26 cellular contexts compared by ENCODE assay signal in the genomic region with DNA sequence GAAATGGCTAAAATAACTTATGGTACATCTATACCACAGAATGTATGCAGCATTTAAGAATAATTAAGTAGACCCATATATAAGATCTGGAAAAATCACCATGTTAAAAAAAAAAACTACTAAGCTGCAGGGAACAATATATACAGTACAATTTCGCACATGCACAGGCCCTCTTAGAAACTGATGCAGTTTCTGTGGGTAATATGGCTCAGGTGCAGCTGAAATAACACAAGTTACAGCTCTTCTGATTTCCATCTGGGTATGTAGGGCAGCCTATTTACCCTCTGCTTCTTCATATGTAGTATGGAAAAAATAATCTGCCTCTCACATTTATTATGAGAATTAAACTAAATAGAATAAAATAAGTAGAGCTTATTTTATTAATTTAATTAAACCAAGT.
"Had no signal": no experiment of that assay in that cellular context is flagged by ENCODE, and none has a peak within 500 bp of the region (broad histone marks: within the 10 kb centered on the region; RNA-seq: fewer than 3 reads in every experiment).

No MANE protein-coding gene starts in this region.

- H3K4me3 ChIP-seq: MG63, PC-9, SJCRH30, SK-N-MC had no signal

- H2AFZ ChIP-seq: PC-9 had no signal

- DNase-seq: Kasumi-1, MG63, NCI-H1048, NCI-H1105, NCI-H1417 treated with DMSO at 0.1 percent for 48 hours, NCI-H1436 treated with DMSO at 0.1 percent for 48 hours, NCI-H1694, NCI-H187, NCI-H1930, NCI-H2029 treated with DMSO at 0.1 percent for 48 hours, NCI-H2081 treated with DMSO at 0.1 percent for 48 hours, NCI-H2107, NCI-H2171, NCI-H446 treated with DMSO at 0.1 percent for 48 hours, NCI-H510A, NCI-H524, NCI-H526, NCI-H748 treated with DMSO at 0.1 percent for 48 hours, NCI-H82, PC-9, SIG-M5, SJCRH30, T-cell, T-helper 17 cell had no signal

- H3K4me2 ChIP-seq: PC-9 had no signal

- H3K27me3 ChIP-seq: MG63, SJCRH30 had no signal

- H3K36me3 ChIP-seq: MG63, SJCRH30 had no signal

- H3K27ac ChIP-seq: PC-9, RWPE1, SJCRH30, SK-N-MC had no signal

- H3K4me1 ChIP-seq: SJCRH30 had no signal
